9 cellular contexts compared by ENCODE assay signal in the genomic region with DNA sequence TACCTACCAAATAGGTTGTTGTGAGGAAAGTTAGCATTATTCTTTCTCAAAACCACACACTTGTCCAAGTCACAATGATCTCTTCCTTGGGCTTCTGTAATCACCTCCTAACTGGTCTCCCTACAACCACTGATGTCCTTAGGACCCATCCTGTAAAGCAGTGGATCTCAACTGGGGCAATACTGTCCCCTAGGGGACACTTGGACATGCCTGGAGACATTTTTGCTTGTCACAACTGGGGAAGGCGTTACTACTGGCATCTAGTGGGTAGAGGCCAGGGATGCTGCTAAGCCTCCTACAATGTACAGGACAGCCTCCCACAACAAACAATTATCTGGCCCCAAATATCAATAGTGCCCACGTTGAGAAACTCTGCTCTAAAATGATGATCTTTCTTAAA.
DNase-seq lines count a peak whose midpoint lies in the region; ATAC-seq, FAIRE-seq and TF ChIP-seq lines count a peak whose summit lies in the region.
"Had no signal": no experiment of that assay in that cellular context is flagged by ENCODE, and none has a peak within 500 bp of the region (broad histone marks: within the 10 kb centered on the region; RNA-seq: fewer than 3 reads in every experiment).

No MANE protein-coding gene starts in this region.

- no peaks in the 10 kb centered on the region for H3K4me1 ChIP-seq in body of pancreas

- H3K9me3 Mint-ChIP-seq in CD4-positive, alpha-beta T cell, result no peaks in the 10 kb centered on the region
- H3K9me3 Mint-ChIP-seq: naive thymus-derived CD8-positive, alpha-beta T cell had no signal

- WGBS in body of pancreas, 2 donors, result 17 to 42% methylated on average over 2 of the region's 2 CpGs

- intact Hi-C loops in CD4-positive, alpha-beta T cell (cut with DNase I, micrococcal nuclease), result loop anchor here in 1 of 2 experiments (5.0 to 10.0 kb wide), 3 partner anchors 211 to 478 kb away; partner anchors contain the start of gene PIR
- intact Hi-C loops in body of pancreas (cut with DNase I), result no loop called here

- H3K4me3 ChIP-seq in body of pancreas, result no peak overlapping the region

- no peaks in the 10 kb centered on the region for H3K9me3 ChIP-seq in CD4-positive, alpha-beta T cell (ENCODE audit: control insufficient read depth, low read length)
- no peaks in the 10 kb centered on the region for H3K9me3 ChIP-seq in body of pancreas

- no peaks in the 10 kb centered on the region for H3K36me3 ChIP-seq in body of pancreas (replicated peaks in 1 of 2; ENCODE audit: insufficient read depth in 1 of 2, low read depth in 2 of 2)

- no peak overlapping the region for H3K27ac ChIP-seq in CD4-positive, alpha-beta T cell (ENCODE audit: low read depth, low read length)
- no peak overlapping the region for H3K27ac ChIP-seq in body of pancreas

- ATAC-seq in CD4-positive, alpha-beta T cell (ENCODE audit: poor library complexity), result peak; percentile 44
- ATAC-seq in body of pancreas, result no peak
- ATAC-seq in GM19035 (IDR thresholded peaks at IDR 0.05; ENCODE audit: unreplicated experiment), result no peak
- ATAC-seq in HG03039 (IDR thresholded peaks at IDR 0.05; ENCODE audit: unreplicated experiment), result no peak

- H3K27me3 Mint-ChIP-seq in CD4-positive, alpha-beta T cell, result no peaks in the 10 kb centered on the region
- H3K27me3 Mint-ChIP-seq: naive thymus-derived CD8-positive, alpha-beta T cell had no signal

- H3K4me3 Mint-ChIP-seq in CD4-positive, alpha-beta T cell, result no peak overlapping the region
- H3K4me3 Mint-ChIP-seq: naive thymus-derived CD8-positive, alpha-beta T cell had no signal

- no peaks in the 10 kb centered on the region for H3K4me1 Mint-ChIP-seq in CD4-positive, alpha-beta T cell (ENCODE audit: low read depth)

- DNase-seq in CD4-positive, alpha-beta T cell, result peak in 1 of 10 experiments; percentile 1
- DNase-seq in GM18507 (ENCODE audit: extremely low spot score, insufficient read length, low read depth), result no peak
- peak; percentile 4 for DNase-seq in NCI-H146 treated with DMSO at 0.1 percent for 48 hours (lab: John Stamatoyannopoulos, UW; ENCODE audit: unreplicated experiment)
- peak in 3 of 4 donors; percentile 5 to 22 (median 10) for DNase-seq in body of pancreas
- DNase-seq in left kidney (ENCODE audit: low read depth, low spot score), result peak; percentile 56
- DNase-seq in urothelium cell line (ENCODE audit: low spot score), result no peak

- H3K36me3 Mint-ChIP-seq in CD4-positive, alpha-beta T cell (ENCODE audit: low read depth), result no peaks in the 10 kb centered on the region
- H3K36me3 Mint-ChIP-seq: naive thymus-derived CD8-positive, alpha-beta T cell had no signal

- TF ChIP-seq CTCF in CD4-positive, alpha-beta T cell (IDR thresholded peaks at IDR 0.05), result no peak
- TF ChIP-seq CTCF in body of pancreas (IDR thresholded peaks at IDR 0.05), result peak in 5 of 7 experiments; percentile 19 to 51 (median 34)

- no peak for TF ChIP-seq POLR2A in body of pancreas (IDR thresholded peaks at IDR 0.05)

- POLR2A ChIA-PET in CD4-positive, alpha-beta T cell (lab: Charles Lee), result no interaction called here

- no peak overlapping the region for H3K27ac Mint-ChIP-seq in CD4-positive, alpha-beta T cell

- peak; percentile 80 for FAIRE-seq in GM18507 (lab: Jason Lieb, UNC)
- no peak for FAIRE-seq in urothelium cell line (lab: Jason Lieb, UNC)

- CTCF ChIA-PET in CD4-positive, alpha-beta T cell (lab: Charles Lee), result no interaction called here

- H3K27me3 ChIP-seq in CD4-positive, alpha-beta T cell (ENCODE audit: control insufficient read depth, insufficient read depth, low read length), result no peaks in the 10 kb centered on the region
- no peaks in the 10 kb centered on the region for H3K27me3 ChIP-seq in body of pancreas

Comparison
In these comparisons a context has a peak if more than half of its experiments do, and no peak if none do; other contexts are left out.
1. DNase-seq: peak in NCI-H146 treated with DMSO at 0.1 percent for 48 hours (single experiment), body of pancreas (3 of 4) and left kidney (single experiment); none in GM18507 (single experiment) and urothelium cell line (single experiment).